Comparison of ENCODE assay signal across 1 cellular context in genomic region chr17:48997103-48997826, GRCh38.
A peak's percentile ranks its signal among the peaks of the same experiment; 100 is the strongest.
TF ChIP-seq lines count a peak whose summit lies in the region.

Gene IGF2BP1, plus strand, starts transcription at chr17:48997385. Its CDS starts 361 bp downstream, at chr17:48997746.

TF ChIP-seq in HepG2, 621 proteins besides CTCF, POLR2A, EP300 and RAD21 (continued from another document and continues in another):
- TF ChIP-seq ZFP90 (CRISPR knock-in tag; IDR thresholded peaks at IDR 0.05; ENCODE audit: borderline replicate concordance), result 0 out of 2 replicates have a peak, but pooled peaks have one; percentile 39
- TF ChIP-seq ZNF841 (CRISPR knock-in tag; IDR thresholded peaks at IDR 0.05; ENCODE audit: borderline replicate concordance), result no peak
- peak; percentile 52; the same call in 1 of the 2 replicates for TF ChIP-seq ZNF770 (CRISPR knock-in tag; IDR thresholded peaks at IDR 0.05)
- TF ChIP-seq SP2 (CRISPR knock-in tag; IDR thresholded peaks at IDR 0.05), result no peak
- TF ChIP-seq ZSCAN30 (CRISPR knock-in tag; IDR thresholded peaks at IDR 0.05), result no peak
- TF ChIP-seq ZMAT5 (CRISPR knock-in tag; IDR thresholded peaks at IDR 0.05; ENCODE audit: borderline replicate concordance, low read depth), result 0 out of 2 replicates have a peak, but pooled peaks have one; percentile 68
- TF ChIP-seq ZNF30 (CRISPR knock-in tag; IDR thresholded peaks at IDR 0.05), result peak; percentile 73; the same call in 1 of the 2 replicates
- 0 out of 2 replicates have a peak, but pooled peaks have one; percentile 1 for TF ChIP-seq ZBTB20 (CRISPR knock-in tag; IDR thresholded peaks at IDR 0.05; ENCODE audit: borderline replicate concordance, low read depth)
- TF ChIP-seq CEBPZ (IDR thresholded peaks at IDR 0.05; ENCODE audit: low read length), result no peak
- TF ChIP-seq ZNF577 (CRISPR knock-in tag; IDR thresholded peaks at IDR 0.05; ENCODE audit: borderline replicate concordance, low read depth), result no peak
- TF ChIP-seq E2F5 (CRISPR knock-in tag; conservative IDR thresholded peaks at IDR 0.05), result peak; percentile 42
- peak; percentile 34; the same call in 1 of the 2 replicates for TF ChIP-seq GATA4 (IDR thresholded peaks at IDR 0.05; ENCODE audit: borderline replicate concordance, low read depth)
- no peak for TF ChIP-seq DNMT1 (CRISPR knock-in tag; IDR thresholded peaks at IDR 0.05)
- TF ChIP-seq WIZ (CRISPR knock-in tag; IDR thresholded peaks at IDR 0.05), result no peak
- TF ChIP-seq RAD51 (IDR thresholded peaks at IDR 0.05; ENCODE audit: borderline replicate concordance), result no peak
- TF ChIP-seq MXD3 (CRISPR knock-in tag; IDR thresholded peaks at IDR 0.05), result peak; percentile 65; the same call in 1 of the 2 replicates
- TF ChIP-seq ZNF557 (CRISPR knock-in tag; IDR thresholded peaks at IDR 0.05), result no peak; the same call in 1 of the 2 replicates
- peak; percentile 86; the same call in 1 of the 2 replicates for TF ChIP-seq SIN3A (IDR thresholded peaks at IDR 0.05; ENCODE audit: borderline replicate concordance, low read depth, low read length)
- 0 out of 2 replicates have a peak, but pooled peaks have one; percentile 33 for TF ChIP-seq SIX4 (CRISPR knock-in tag; IDR thresholded peaks at IDR 0.05)
- TF ChIP-seq ZNF580 (CRISPR knock-in tag; IDR thresholded peaks at IDR 0.05; ENCODE audit: borderline replicate concordance, low read depth), result peak; percentile 48; the same call in 1 of the 2 replicates
- peak; percentile 65 for TF ChIP-seq ASH2L (IDR thresholded peaks at IDR 0.05; ENCODE audit: insufficient read length, low read depth, low read length)
- peak; percentile 84 for TF ChIP-seq ZBTB7A (CRISPR knock-in tag; IDR thresholded peaks at IDR 0.05)
- no peak for TF ChIP-seq MIER3 (CRISPR knock-in tag; IDR thresholded peaks at IDR 0.05; ENCODE audit: borderline replicate concordance)
- TF ChIP-seq RFX1 (IDR thresholded peaks at IDR 0.05), result no peak
- TF ChIP-seq ZNF446 (CRISPR knock-in tag; IDR thresholded peaks at IDR 0.05), result peak; percentile 76; the same call in 1 of the 2 replicates
- no peak for TF ChIP-seq XRCC5 (optimal IDR thresholded peaks at IDR 0.05; ENCODE audit: low read length)
- peak; percentile 55; the same call in 1 of the 2 replicates for TF ChIP-seq ZNF784 (CRISPR knock-in tag; IDR thresholded peaks at IDR 0.05; ENCODE audit: borderline replicate concordance)
- peak; percentile 70; the same call in 1 of the 2 replicates for TF ChIP-seq ZIK1 (CRISPR knock-in tag; IDR thresholded peaks at IDR 0.05; ENCODE audit: borderline replicate concordance, low read depth)
- peak; percentile 57; the same call in 1 of the 2 replicates for TF ChIP-seq BRD4 (CRISPR knock-in tag; IDR thresholded peaks at IDR 0.05)
- peak; percentile 27; the same call in 1 of the 2 replicates for TF ChIP-seq IKZF5 (CRISPR knock-in tag; IDR thresholded peaks at IDR 0.05)
- TF ChIP-seq FOXA1 (IDR thresholded peaks at IDR 0.05), result no peak
- no peak for TF ChIP-seq FOXA1 (CRISPR knock-in tag; IDR thresholded peaks at IDR 0.05)
- peak in 1 of 2 experiments; percentile 88; a peak in 2 of 4 replicates for TF ChIP-seq HMGXB4 (CRISPR knock-in tag; IDR thresholded peaks at IDR 0.05; ENCODE audit: borderline replicate concordance in 1 of 2, low read depth in 1 of 2)
- TF ChIP-seq HBP1 (CRISPR knock-in tag; IDR thresholded peaks at IDR 0.05; ENCODE audit: low read depth), result peak; percentile 23
- TF ChIP-seq MTA1 (CRISPR knock-in tag; IDR thresholded peaks at IDR 0.05; ENCODE audit: borderline replicate concordance), result no peak
- TF ChIP-seq XBP1 (CRISPR knock-in tag; IDR thresholded peaks at IDR 0.05), result 0 out of 2 replicates have a peak, but pooled peaks have one; percentile 61
- TF ChIP-seq MZF1 (CRISPR knock-in tag; IDR thresholded peaks at IDR 0.05; ENCODE audit: borderline replicate concordance), result no peak
- 0 out of 2 replicates have a peak, but pooled peaks have one; percentile 55 for TF ChIP-seq ZNF574 (CRISPR knock-in tag; IDR thresholded peaks at IDR 0.05)
- TF ChIP-seq RFX5 (IDR thresholded peaks at IDR 0.05; ENCODE audit: low read depth, low read length), result no peak
- peak; percentile 94 for TF ChIP-seq AGO2 (optimal IDR thresholded peaks at IDR 0.05; ENCODE audit: low read depth, low read length)
- TF ChIP-seq ZNF737 (CRISPR knock-in tag; IDR thresholded peaks at IDR 0.05; ENCODE audit: borderline replicate concordance), result peak; percentile 28; the same call in 1 of the 2 replicates
- peak; percentile 65; the same call in 1 of the 2 replicates for TF ChIP-seq ZNF816 (CRISPR knock-in tag; IDR thresholded peaks at IDR 0.05; ENCODE audit: borderline replicate concordance)
- TF ChIP-seq SYNCRIP (IDR thresholded peaks at IDR 0.05; ENCODE audit: insufficient read depth, low read depth, low read length), result no peak
- 0 out of 2 replicates have a peak, but pooled peaks have one; percentile 35 for TF ChIP-seq ZNF713 (CRISPR knock-in tag; IDR thresholded peaks at IDR 0.05)
- TF ChIP-seq ZNF235 (CRISPR knock-in tag; IDR thresholded peaks at IDR 0.05; ENCODE audit: borderline replicate concordance), result no peak
- no peak for TF ChIP-seq SUZ12 (IDR thresholded peaks at IDR 0.05; ENCODE audit: low read depth, low read length)
- 0 out of 2 replicates have a peak, but pooled peaks have one; percentile 15 for TF ChIP-seq ZNF839 (CRISPR knock-in tag; IDR thresholded peaks at IDR 0.05; ENCODE audit: borderline replicate concordance)
- no peak for TF ChIP-seq ZNF180 (CRISPR knock-in tag; IDR thresholded peaks at IDR 0.05; ENCODE audit: borderline replicate concordance, low read depth)
- no peak for TF ChIP-seq MXD1 (CRISPR knock-in tag; IDR thresholded peaks at IDR 0.05)
